Comparison of ENCODE assay signal across 11 cellular contexts in genomic region chr1:231656741-231657140, GRCh38.
"Had no signal": no experiment of that assay in that cellular context is flagged by ENCODE, and none has a peak within 500 bp of the region (broad histone marks: within the 10 kb centered on the region; RNA-seq: fewer than 3 reads in every experiment).

No MANE protein-coding gene starts in this region.

- H3K4me2 ChIP-seq: GM23338 had no signal

- H3K4me1 Mint-ChIP-seq: GM23338 had no signal

- DNase-seq: GM23248, GOT3, H7, H9, HCEC 1CT, HFFc6 had no signal

- H3K9ac ChIP-seq: GM23248 had no signal

- H3K27ac ChIP-seq: GM23248 had no signal

- H3K4me3 ChIP-seq: GM23248, GM23338, HAP-1 had no signal

- H3K27ac Mint-ChIP-seq: GM23338, H9, HFFc6 had no signal

- H3K9me3 ChIP-seq: HAP-1 had no signal

- ATAC-seq: GM23338, HCT116 had no signal

- H2AFZ ChIP-seq: GM23248, GM23338 had no signal

- H3K4me3 Mint-ChIP-seq: GM23338, H9, HFFc6 had no signal

- H3K36me3 ChIP-seq: HAP-1 had no signal

- H3K4me1 ChIP-seq: HAP-1 had no signal

- FAIRE-seq: H1, H54 had no signal
